ENCODE assay signal across 2 cellular contexts in genomic region chr2:114446571-114446970, GRCh38.
TF ChIP-seq lines count a peak whose summit lies in the region.

No MANE protein-coding gene starts in this region.

TF ChIP-seq in A549, 52 proteins besides CTCF, POLR2A, EP300 and RAD21 (continued from another document):
- TF ChIP-seq REST (IDR thresholded peaks at IDR 0.05) (no peak), HDAC2 (IDR thresholded peaks at IDR 0.05) (no peak), POLR2AphosphoS2 (conservative IDR thresholded peaks at IDR 0.05; ENCODE audit: low read length) (no peak), MYC (IDR thresholded peaks at IDR 0.05; ENCODE audit: borderline replicate concordance, low read length) (no peak)

TF ChIP-seq in GM23338, 12 proteins besides CTCF, POLR2A, EP300 and RAD21 (continued from another document):
- TF ChIP-seq ZNF331 (CRISPR knock-in tag; IDR thresholded peaks at IDR 0.05; ENCODE audit: low read depth): no peak
- TF ChIP-seq ETS1 (IDR thresholded peaks at IDR 0.05): no peak
- no peak for TF ChIP-seq POLR2AphosphoS5 (IDR thresholded peaks at IDR 0.05; ENCODE audit: low read depth)
- no peak for TF ChIP-seq EZH2phosphoT487 (IDR thresholded peaks at IDR 0.05; ENCODE audit: unreplicated experiment)
TF ChIP-seq in GM23338: peak in this region for 0.
